Comparison of ENCODE assay signal across 20 cellular contexts in the genomic region with DNA sequence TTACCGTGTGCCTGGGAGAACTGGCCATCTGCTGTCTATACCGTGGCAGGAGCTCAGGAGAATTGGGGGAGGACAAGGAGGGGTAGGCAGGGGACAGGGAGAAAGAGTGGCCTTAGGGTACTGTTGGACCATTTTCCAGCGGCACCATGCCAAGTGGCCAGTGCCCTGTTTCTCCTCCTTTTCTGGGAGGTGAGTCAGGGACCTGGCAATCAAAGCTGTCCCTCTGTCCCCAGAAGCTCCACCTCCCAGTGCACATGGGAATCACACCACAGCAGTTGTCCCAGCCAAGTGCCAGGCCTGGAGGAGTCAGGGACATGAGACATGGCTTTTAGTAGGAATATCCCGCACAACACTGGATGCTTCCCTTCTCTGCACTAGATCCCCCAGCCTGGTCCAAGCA.
DNase-seq lines count a peak whose midpoint lies in the region; ATAC-seq and TF ChIP-seq lines count a peak whose summit lies in the region.
"Had no signal": no experiment of that assay in that cellular context is flagged by ENCODE, and none has a peak within 500 bp of the region (broad histone marks: within the 10 kb centered on the region; RNA-seq: fewer than 3 reads in every experiment).

No MANE protein-coding gene starts in this region.

- ATAC-seq in psoas muscle (peak; percentile 88 to 92 (median 90)), T-cell (replicated peaks in 1 of 4) (no peak)
- ATAC-seq: body of pancreas, WTC11 had no signal

- H3K9ac ChIP-seq in BLaER1 treated with 17β-estradiol and CSF1 and Interleukin-3, amounts not matched to agents 10 nM and 100 nM, result peak overlapping the region in 3 of 11 experiments; percentile 23 to 58 (median 54); a peak in 2 of 22 replicates

- H3K36me3 ChIP-seq in BLaER1 treated with 17β-estradiol and CSF1 and Interleukin-3, amounts not matched to agents 10 nM and 100 nM, result peaks cover 2 to 55% (median 32%) of the 10 kb centered on the region in 11 experiments; a peak in 20 of 22 replicates
- H3K36me3 ChIP-seq in ascending aorta (peaks cover 57 to 71% of the 10 kb centered on the region in 2 donors), left ventricle myocardium inferior (peaks cover 76% of the 10 kb centered on the region), psoas muscle (ENCODE audit: insufficient read depth in 1 of 2, low read depth in 1 of 2) (peaks cover 2 to 55% of the 10 kb centered on the region in 2 donors), MG63 (no peaks in the 10 kb centered on the region)

- DNase-seq in ascending aorta (ENCODE audit: low spot score in 2 of 2) (peak in 1 of 2 donors; percentile 79), left ventricle myocardium inferior (peak; percentile 72), psoas muscle (peak; percentile 75 to 91), T-cell (no peak), NCI-H526 (lab: John Stamatoyannopoulos, UW) (no peak), MG63 (no peak)
- no peak for DNase-seq in activated T-cell treated with anti-CD3 and anti-CD28 coated beads, Interleukin-2, amount 50 U/mL, for 1 hour
- DNase-seq: activated effector memory CD4-positive, alpha-beta T cell treated with Interleukin-2 at 50 U/mL for 16 hours; activated naive CD8-positive, alpha-beta T cell treated with anti-CD3 and anti-CD28 coated beads, Interleukin-2, amount 10 ng/mL, durations not matched to agents 7 days and 5 days; body of pancreas; immature natural killer cell; NCI-H1417; NCI-H510A treated with DMSO at 0.1 percent for 48 hours; stimulated activated CD4-positive, alpha-beta T cell treated with anti-CD3 and anti-CD28 coated beads, Interleukin-15, amount 100 ng/mL, for 24 hours; stimulated activated CD8-positive, alpha-beta memory T cell treated with anti-CD3 and anti-CD28 coated beads, Interleukin-4, amount 100 ng/mL, for 48 hours; T-helper 9 cell had no signal

- H3K27ac Mint-ChIP-seq in T-cell, result no peak overlapping the region
- H3K27ac Mint-ChIP-seq: activated naive CD8-positive, alpha-beta T cell treated with anti-CD3 and anti-CD28 coated beads, Interleukin-2, amount 10 ng/mL, durations not matched to agents 7 days and 5 days; IgD-negative memory B cell; immature natural killer cell; WTC11 had no signal

- H3K4me2 ChIP-seq in BLaER1 treated with 17β-estradiol and CSF1 and Interleukin-3, amounts not matched to agents 10 nM and 100 nM, result peak overlapping the region; percentile 73 to 93 (median 85)
- H3K4me2 ChIP-seq: hepatocyte had no signal

- H3K4me3 ChIP-seq in BLaER1 treated with 17β-estradiol and CSF1 and Interleukin-3, amounts not matched to agents 10 nM and 100 nM, result no peak overlapping the region
- H3K4me3 ChIP-seq in ascending aorta (no peak overlapping the region), left ventricle myocardium inferior (peak overlapping the region; percentile 50), psoas muscle (peak overlapping the region; percentile 49), MG63 (no peak overlapping the region)
- H3K4me3 ChIP-seq: body of pancreas, hepatocyte had no signal

- peaks cover 65 to 87% (median 70%) of the 10 kb centered on the region in 10 experiments for H3K4me1 ChIP-seq in BLaER1 treated with 17β-estradiol and CSF1 and Interleukin-3, amounts not matched to agents 10 nM and 100 nM
- peaks cover 11 to 21% of the 10 kb centered on the region in 2 donors for H3K4me1 ChIP-seq in ascending aorta
- H3K4me1 ChIP-seq in left ventricle myocardium inferior, result peaks cover 65% of the 10 kb centered on the region
- peaks cover 43% of the 10 kb centered on the region for H3K4me1 ChIP-seq in psoas muscle
- H3K4me1 ChIP-seq: body of pancreas had no signal

- H3K9me3 ChIP-seq in BLaER1 treated with 17β-estradiol and CSF1 and Interleukin-3, amounts not matched to agents 10 nM and 100 nM (replicated peaks in 1 of 11), result no peaks in the 10 kb centered on the region
- no peaks in the 10 kb centered on the region for H3K9me3 ChIP-seq in ascending aorta
- no peaks in the 10 kb centered on the region for H3K9me3 ChIP-seq in left ventricle myocardium inferior (replicated peaks)
- H3K9me3 ChIP-seq in psoas muscle, result no peaks in the 10 kb centered on the region
- no peaks in the 10 kb centered on the region for H3K9me3 ChIP-seq in MG63
- H3K9me3 ChIP-seq: body of pancreas had no signal

- peaks cover 0 to 8% (median 2%) of the 10 kb centered on the region in 3 donors for H3K4me1 Mint-ChIP-seq in T-cell
- H3K4me1 Mint-ChIP-seq: immature natural killer cell had no signal

- CTCF ChIA-PET in T-cell (lab: Charles Lee), result interaction anchor here (0.9 to 1.3 kb wide), 3 partner anchors 10 to 11 kb away, joined by 3 to 4 read pairs (median 4); no protein-coding TSS in a partner anchor

- H3K4me3 Mint-ChIP-seq in T-cell, result no peak overlapping the region
- H3K4me3 Mint-ChIP-seq: activated naive CD8-positive, alpha-beta T cell treated with anti-CD3 and anti-CD28 coated beads, Interleukin-2, amount 10 ng/mL, durations not matched to agents 7 days and 5 days; immature natural killer cell; WTC11 had no signal

- no peak for TF ChIP-seq CTCF in ascending aorta (IDR thresholded peaks at IDR 0.05)
- no peak for TF ChIP-seq CTCF in left ventricle myocardium inferior (IDR thresholded peaks at IDR 0.05; ENCODE audit: borderline replicate concordance)
- no peak for TF ChIP-seq CTCF in psoas muscle (IDR thresholded peaks at IDR 0.05)

- peak overlapping the region in 10 of 11 experiments; percentile 60 to 79 (median 72); a peak in 8 of 22 replicates for H3K27ac ChIP-seq in BLaER1 treated with 17β-estradiol and CSF1 and Interleukin-3, amounts not matched to agents 10 nM and 100 nM
- H3K27ac ChIP-seq in ascending aorta (peak overlapping the region; percentile 78 to 91), left ventricle myocardium inferior (replicated peaks) (peak overlapping the region; percentile 94), psoas muscle (peak overlapping the region; percentile 97)
- H3K27ac ChIP-seq: body of pancreas, hepatocyte had no signal

- POLR2A ChIA-PET in T-cell (lab: Charles Lee), result no interaction called here

- H4K20me1 ChIP-seq in BLaER1 treated with 17β-estradiol and CSF1 and Interleukin-3, amounts not matched to agents 10 nM and 100 nM, result peaks cover 0 to 6% (median 0%) of the 10 kb centered on the region in 11 experiments; a peak in 2 of 22 replicates

- H3K36me3 Mint-ChIP-seq in T-cell, result no peaks in the 10 kb centered on the region
- H3K36me3 Mint-ChIP-seq: activated naive CD8-positive, alpha-beta T cell treated with anti-CD3 and anti-CD28 coated beads, Interleukin-2, amount 10 ng/mL, durations not matched to agents 7 days and 5 days; WTC11 had no signal

- no peaks in the 10 kb centered on the region for H3K27me3 ChIP-seq in BLaER1 treated with 17β-estradiol and CSF1 and Interleukin-3, amounts not matched to agents 10 nM and 100 nM
- no peaks in the 10 kb centered on the region for H3K27me3 ChIP-seq in ascending aorta
- H3K27me3 ChIP-seq in left ventricle myocardium inferior (ENCODE audit: low read depth), result no peaks in the 10 kb centered on the region
- no peaks in the 10 kb centered on the region for H3K27me3 ChIP-seq in psoas muscle (ENCODE audit: insufficient read depth in 3 of 3, low read length in 2 of 3)
- H3K27me3 ChIP-seq in MG63, result no peaks in the 10 kb centered on the region
- H3K27me3 ChIP-seq: body of pancreas, hepatocyte had no signal

- intact Hi-C loops in ascending aorta (cut with DNase I) (loop anchor here (2.0 to 5.0 kb wide), 2 partner anchors 20 to 277 kb away; a partner anchor contains a TSS), left ventricle myocardium inferior (cut with micrococcal nuclease) (no loop called here), psoas muscle (cut with DNase I) (no loop called here)

- 25 to 49% (median 29%) methylated on average over 4 of the region's 4 CpGs for WGBS in psoas muscle, 3 donors

- H3K27me3 Mint-ChIP-seq in T-cell, result no peaks in the 10 kb centered on the region
- H3K27me3 Mint-ChIP-seq: activated naive CD8-positive, alpha-beta T cell treated with anti-CD3 and anti-CD28 coated beads, Interleukin-2, amount 10 ng/mL, durations not matched to agents 7 days and 5 days; IgD-negative memory B cell had no signal

- H3K9me3 Mint-ChIP-seq in T-cell, result no peaks in the 10 kb centered on the region
- H3K9me3 Mint-ChIP-seq: activated naive CD8-positive, alpha-beta T cell treated with anti-CD3 and anti-CD28 coated beads, Interleukin-2, amount 10 ng/mL, durations not matched to agents 7 days and 5 days; IgD-negative memory B cell; immature natural killer cell; WTC11 had no signal

Comparison
In these comparisons a context has a peak if more than half of its experiments do, and no peak if none do; other contexts are left out.
1. H3K4me3 ChIP-seq: peak in left ventricle myocardium inferior (single experiment) and psoas muscle (single experiment); none in BLaER1 treated with 17β-estradiol and CSF1 and Interleukin-3, amounts not matched to agents 10 nM and 100 nM (0 of 10), ascending aorta (0 of 2) and MG63 (single experiment).
2. DNase-seq: peak in left ventricle myocardium inferior (single experiment) and psoas muscle (2 of 2); none in activated T-cell treated with anti-CD3 and anti-CD28 coated beads, Interleukin-2, amount 50 U/mL, for 1 hour (single experiment), T-cell (0 of 34), NCI-H526 (0 of 2) and MG63 (single experiment).
3. ATAC-seq: peak in psoas muscle (4 of 4); none in T-cell (0 of 4).
4. Peak in every context shown above with its lines, with median percentiles within 50 percentile points of each other: H3K27ac ChIP-seq.